19 cellular contexts compared by ENCODE assay signal in the genomic region with DNA sequence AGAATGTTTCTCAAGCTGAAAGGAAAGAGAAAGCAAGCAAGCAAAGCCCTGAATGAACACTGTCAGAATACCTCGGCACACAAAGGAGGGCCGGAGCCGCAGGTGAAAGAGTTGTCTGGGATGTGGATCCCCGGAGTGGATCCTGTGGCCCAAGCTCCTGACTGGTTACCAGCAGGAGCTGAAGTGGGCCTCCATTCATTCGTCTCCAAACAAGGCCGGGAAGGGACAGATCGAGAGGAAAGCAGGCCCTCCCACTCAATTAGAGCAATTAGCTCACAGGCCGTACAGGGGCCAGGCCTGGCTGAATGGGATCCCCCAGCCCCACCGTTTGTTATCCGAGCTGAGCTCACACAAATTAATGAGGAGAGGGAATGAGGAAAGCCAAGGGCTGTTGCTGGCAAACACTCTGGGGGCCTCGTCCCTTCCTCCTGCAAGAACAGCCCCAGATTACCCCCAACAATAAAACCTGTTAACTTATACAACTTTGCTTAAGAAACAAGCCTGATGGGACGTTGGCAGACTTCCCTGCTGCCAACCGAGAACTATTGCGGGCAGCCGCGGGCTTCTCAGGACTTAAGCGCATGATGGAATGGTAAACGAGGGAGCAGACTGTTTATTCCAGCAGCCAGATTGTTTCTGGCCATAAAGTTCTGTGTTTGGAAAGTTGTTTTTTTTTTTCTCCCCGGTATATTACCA.
DNase-seq lines count a peak whose midpoint lies in the region; ATAC-seq and TF ChIP-seq lines count a peak whose summit lies in the region.
"Had no signal": no experiment of that assay in that cellular context is flagged by ENCODE, and none has a peak within 500 bp of the region (broad histone marks: within the 10 kb centered on the region; RNA-seq: fewer than 3 reads in every experiment).

No MANE protein-coding gene starts in this region.

- intact Hi-C loops in sigmoid colon (cut with DNase I), result loop anchor here (5.0 kb wide), 1 partner anchor 332 kb away; no protein-coding TSS in a partner anchor
- intact Hi-C loops in breast epithelium (cut with DNase I; ENCODE audit: low total_unique reads), result no loop called here

- POLR2A ChIA-PET in HEK293 (lab: Yijun Ruan, JAX), result no interaction called here

- DNase-seq in SK-N-DZ (ENCODE audit: low spot score) (peak; percentile 13), islet precursor cell (peak; percentile 80), sigmoid colon (peak; percentile 74), breast epithelium (ENCODE audit: low spot score in 2 of 2) (no peak), omental fat pad (ENCODE audit: low spot score) (no peak), DMS53 treated with DMSO at 0.1 percent for 48 hours (lab: John Stamatoyannopoulos, UW; ENCODE audit: unreplicated experiment) (no peak)
- DNase-seq: activated CD8-positive, alpha-beta memory T cell treated with anti-CD3 and anti-CD28 coated beads for 24 hours; activated effector memory CD4-positive, alpha-beta T cell treated with anti-CD3 and anti-CD28 coated beads, Interleukin-2, amount 50 U/mL, for 16 hours; dermis blood vessel endothelial cell; DMS53; left ventricle myocardium superior; MV-4-11; naive thymus-derived CD4-positive, alpha-beta T cell; stimulated activated CD4-positive, alpha-beta T cell treated with anti-CD3 and anti-CD28 coated beads, Interleukin-4, amount 100 ng/mL, for 24 hours; upper lobe of right lung had no signal

- no peaks in the 10 kb centered on the region for H3K9me3 ChIP-seq in HEK293 (ENCODE audit: control insufficient read depth, insufficient read depth, low read depth, low read length)
- no peaks in the 10 kb centered on the region for H3K9me3 ChIP-seq in sigmoid colon
- no peaks in the 10 kb centered on the region for H3K9me3 ChIP-seq in breast epithelium
- H3K9me3 ChIP-seq: HAP-1, Peyer's patch, upper lobe of right lung had no signal

- H3K27me3 ChIP-seq in sigmoid colon (no peaks in the 10 kb centered on the region), breast epithelium (no peaks in the 10 kb centered on the region)
- H3K27me3 ChIP-seq: Peyer's patch, upper lobe of right lung had no signal

- H3K27ac ChIP-seq in HEK293 (ENCODE audit: extremely low read depth, low read depth, low read length) (peak overlapping the region; percentile 5; the same call in 1 of the 2 replicates), sigmoid colon (peak overlapping the region in 3 of 4 donors; percentile 66 to 76 (median 68)), breast epithelium (peak overlapping the region in 1 of 2 donors; percentile 31)
- H3K27ac ChIP-seq: upper lobe of right lung had no signal

- TF ChIP-seq EP300 in sigmoid colon (IDR thresholded peaks at IDR 0.05), result no peak

- TF ChIP-seq CTCF in HEK293 (tag by site-specific recombination; IDR thresholded peaks at IDR 0.05), result no peak
- no peak for TF ChIP-seq CTCF in sigmoid colon (IDR thresholded peaks at IDR 0.05)
- no peak for TF ChIP-seq CTCF in breast epithelium (IDR thresholded peaks at IDR 0.05)
- no peak for TF ChIP-seq CTCF in omental fat pad (IDR thresholded peaks at IDR 0.05)

- 14 to 59% methylated on average over 19 of the region's 19 CpGs for WGBS in sigmoid colon, 2 donors

- H3K4me3 ChIP-seq in HEK293 (ENCODE audit: low read depth, low read length) (no peak overlapping the region), sigmoid colon (peak overlapping the region in 2 of 4 donors; percentile 3 to 15), breast epithelium (no peak overlapping the region)
- H3K4me3 ChIP-seq: HAP-1, upper lobe of right lung had no signal

- no peak for TF ChIP-seq POLR2A in sigmoid colon (IDR thresholded peaks at IDR 0.05)
- TF ChIP-seq POLR2A in breast epithelium (IDR thresholded peaks at IDR 0.05), result no peak

- H3K36me3 ChIP-seq in HEK293 (ENCODE audit: control insufficient read depth in 2 of 2, insufficient read depth in 1 of 2, low read length in 2 of 2) (no peaks in the 10 kb centered on the region), sigmoid colon (no peaks in the 10 kb centered on the region), breast epithelium (no peaks in the 10 kb centered on the region)
- H3K36me3 ChIP-seq: HAP-1, Peyer's patch, upper lobe of right lung had no signal

- CTCF ChIA-PET in HEK293 (lab: Yijun Ruan, JAX), result interaction anchor here (0.6 kb wide), 1 partner anchor 62 kb away, joined by 4 read pairs; no protein-coding TSS in a partner anchor

- no peak for ATAC-seq in omental fat pad (ENCODE audit: low FRiP score)
- ATAC-seq: left ventricle myocardium superior; naive thymus-derived CD4-positive, alpha-beta T cell; right cardiac atrium; upper lobe of right lung had no signal

- H3K4me1 ChIP-seq in HEK293 (ENCODE audit: control insufficient read depth, insufficient read depth, low read length) (peaks cover 8% of the 10 kb centered on the region), sigmoid colon (peaks cover 0 to 25% (median 17%) of the 10 kb centered on the region in 4 donors), breast epithelium (no peaks in the 10 kb centered on the region)
- H3K4me1 ChIP-seq: HAP-1 had no signal

TF ChIP-seq in HEK293, 187 proteins besides CTCF, POLR2A, EP300 and RAD21:
- TF ChIP-seq ZNF404 (tag by site-specific recombination; IDR thresholded peaks at IDR 0.05) (no peak), ZBTB17 (tag by site-specific recombination; IDR thresholded peaks at IDR 0.05) (no peak), ZBTB7A (tag by site-specific recombination; IDR thresholded peaks at IDR 0.05; ENCODE audit: low read depth) (no peak), ZNF138 (tag by site-specific recombination; IDR thresholded peaks at IDR 0.05; ENCODE audit: borderline replicate concordance) (no peak), ZNF133 (tag by site-specific recombination; IDR thresholded peaks at IDR 0.05) (no peak), ZNF707 (tag by site-specific recombination; IDR thresholded peaks at IDR 0.05) (no peak), ZNF549 (tag by site-specific recombination; IDR thresholded peaks at IDR 0.05) (no peak), GLIS1 (tag by site-specific recombination; IDR thresholded peaks at IDR 0.05) (no peak), ZNF544 (tag by site-specific recombination; IDR thresholded peaks at IDR 0.05) (no peak), ZNF777 (tag by site-specific recombination; IDR thresholded peaks at IDR 0.05; ENCODE audit: borderline replicate concordance) (no peak), ZNF23 (tag by site-specific recombination; IDR thresholded peaks at IDR 0.05; ENCODE audit: borderline replicate concordance) (no peak)
- TF ChIP-seq, protein P1, sequence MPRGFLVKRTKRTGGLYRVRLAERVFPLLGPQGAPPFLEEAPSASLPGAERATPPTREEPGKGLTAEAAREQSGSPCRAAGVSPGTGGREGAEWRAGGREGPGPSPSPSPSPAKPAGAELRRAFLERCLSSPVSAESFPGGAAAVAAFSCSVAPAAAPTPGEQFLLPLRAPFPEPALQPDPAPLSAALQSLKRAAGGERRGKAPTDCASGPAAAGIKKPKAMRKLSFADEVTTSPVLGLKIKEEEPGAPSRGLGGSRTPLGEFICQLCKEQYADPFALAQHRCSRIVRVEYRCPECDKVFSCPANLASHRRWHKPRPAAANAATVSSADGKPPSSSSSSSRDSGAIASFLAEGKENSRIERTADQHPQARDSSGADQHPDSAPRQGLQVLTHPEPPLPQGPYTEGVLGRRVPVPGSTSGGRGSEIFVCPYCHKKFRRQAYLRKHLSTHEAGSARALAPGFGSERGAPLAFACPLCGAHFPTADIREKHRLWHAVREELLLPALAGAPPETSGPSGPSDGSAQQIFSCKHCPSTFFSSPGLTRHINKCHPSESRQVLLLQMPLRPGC (tag by site-specific recombination; IDR thresholded peaks at IDR 0.05), result no peak
- TF ChIP-seq, protein P2, sequence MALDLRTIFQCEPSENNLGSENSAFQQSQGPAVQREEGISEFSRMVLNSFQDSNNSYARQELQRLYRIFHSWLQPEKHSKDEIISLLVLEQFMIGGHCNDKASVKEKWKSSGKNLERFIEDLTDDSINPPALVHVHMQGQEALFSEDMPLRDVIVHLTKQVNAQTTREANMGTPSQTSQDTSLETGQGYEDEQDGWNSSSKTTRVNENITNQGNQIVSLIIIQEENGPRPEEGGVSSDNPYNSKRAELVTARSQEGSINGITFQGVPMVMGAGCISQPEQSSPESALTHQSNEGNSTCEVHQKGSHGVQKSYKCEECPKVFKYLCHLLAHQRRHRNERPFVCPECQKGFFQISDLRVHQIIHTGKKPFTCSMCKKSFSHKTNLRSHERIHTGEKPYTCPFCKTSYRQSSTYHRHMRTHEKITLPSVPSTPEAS (tag by site-specific recombination; IDR thresholded peaks at IDR 0.05), result no peak

Comparison
In these comparisons a context has a peak if more than half of its experiments do, and no peak if none do; other contexts are left out.
1. DNase-seq: peak in SK-N-DZ (single experiment), islet precursor cell (single experiment) and sigmoid colon (single experiment); none in breast epithelium (0 of 2), omental fat pad (single experiment) and DMS53 treated with DMSO at 0.1 percent for 48 hours (single experiment).